Comparison of ENCODE assay signal across 17 cellular contexts in the genomic region with DNA sequence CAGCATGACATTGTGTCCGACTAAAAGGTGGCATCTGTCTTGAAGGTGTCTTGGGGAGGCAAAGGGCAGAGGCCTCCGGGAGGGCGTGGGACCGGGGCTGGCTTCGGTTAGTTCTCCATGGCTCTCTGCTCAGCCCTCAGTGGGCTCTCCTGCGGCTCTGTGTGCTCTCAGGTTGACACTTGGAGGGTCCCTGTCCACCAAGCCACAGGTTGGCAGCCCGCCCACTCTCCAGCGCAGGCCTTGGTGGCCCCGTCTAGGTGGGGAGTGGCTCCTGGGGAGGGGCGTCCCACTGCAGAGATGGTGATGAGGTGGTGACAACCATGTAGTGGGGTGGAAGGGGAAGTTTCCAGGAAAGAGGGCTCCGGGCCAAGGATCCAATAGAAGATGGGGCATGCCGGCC. TPM values are rescaled to one million over a fixed set of nuclear protein-coding genes. Genes with fewer than 3 reads are reported as not detected.
A peak's percentile ranks its signal among the peaks of the same experiment; 100 is the strongest.
DNase-seq lines count a peak whose midpoint lies in the region; ATAC-seq and TF ChIP-seq lines count a peak whose summit lies in the region.
"Had no signal": no experiment of that assay in that cellular context is flagged by ENCODE, and none has a peak within 500 bp of the region (broad histone marks: within the 10 kb centered on the region; RNA-seq: fewer than 3 reads in every experiment).

No MANE protein-coding gene starts in this region.

- no peaks in the 10 kb centered on the region for H3F3A ChIP-seq in GM23338 (replicated peaks; ENCODE audit: low read depth)

- H4K20me1 ChIP-seq in osteoblast (ENCODE audit: insufficient read depth, low read length): no peaks in the 10 kb centered on the region
- H4K20me1 ChIP-seq in GM23338 (replicated peaks; ENCODE audit: insufficient read depth): no peaks in the 10 kb centered on the region

- H2AFZ ChIP-seq in osteoblast (ENCODE audit: low read length): no peak overlapping the region
- no peak overlapping the region for H2AFZ ChIP-seq in GM23338

- H3K27ac Mint-ChIP-seq in activated CD8-positive, alpha-beta memory T cell treated with anti-CD3 and anti-CD28 coated beads, Interleukin-2, amount 10 ng/mL, durations not matched to agents 7 days and 5 days: peak overlapping the region; percentile 29
- H3K27ac Mint-ChIP-seq in memory B cell (peak overlapping the region; percentile 30), GM23338 (no peak overlapping the region)

- TF ChIP-seq CTCF in RWPE2 (IDR thresholded peaks at IDR 0.05; ENCODE audit: poor library complexity, severe bottlenecking) (no peak), osteoblast (IDR thresholded peaks at IDR 0.05; ENCODE audit: extremely low read depth, low read depth, low read length) (no peak), GM23338 (conservative IDR thresholded peaks at IDR 0.05; ENCODE audit: low read depth in 2 of 2) (no peak)

- H3K36me3 Mint-ChIP-seq in activated CD8-positive, alpha-beta memory T cell treated with anti-CD3 and anti-CD28 coated beads, Interleukin-2, amount 10 ng/mL, durations not matched to agents 7 days and 5 days: peaks cover 28% of the 10 kb centered on the region
- H3K36me3 Mint-ChIP-seq in memory B cell (peaks cover 18% of the 10 kb centered on the region), GM23338 (ENCODE audit: low read depth) (peaks cover 18% of the 10 kb centered on the region)

- H3K4me2 ChIP-seq in osteoblast (ENCODE audit: insufficient read depth, low read length): no peak overlapping the region
- no peak overlapping the region for H3K4me2 ChIP-seq in GM23338

- CTCF ChIA-PET in activated CD8-positive, alpha-beta memory T cell treated with anti-CD3 and anti-CD28 coated beads, Interleukin-2, amount 10 ng/mL, durations not matched to agents 7 days and 5 days (lab: Charles Lee): interaction anchor here (3.7 to 27.4 kb wide), 3 partner anchors 17 to 76 kb away, joined by 15 to 559 read pairs (median 210); no protein-coding TSS in a partner anchor

- H3K79me2 ChIP-seq in osteoblast (ENCODE audit: insufficient read depth, low read length) (no peaks in the 10 kb centered on the region), GM23338 (replicated peaks; ENCODE audit: insufficient read depth) (no peaks in the 10 kb centered on the region)

- no peak for ATAC-seq in RWPE2 (ENCODE audit: low read depth)
- ATAC-seq in activated CD8-positive, alpha-beta memory T cell treated with anti-CD3 and anti-CD28 coated beads, Interleukin-2, amount 10 ng/mL, durations not matched to agents 7 days and 5 days: no peak
- ATAC-seq in memory B cell (ENCODE audit: low read depth): no peak
- no peak for ATAC-seq in GM23338
- ATAC-seq: K562 had no signal

- peaks cover 9% of the 10 kb centered on the region for H3K9me3 Mint-ChIP-seq in activated CD8-positive, alpha-beta memory T cell treated with anti-CD3 and anti-CD28 coated beads, Interleukin-2, amount 10 ng/mL, durations not matched to agents 7 days and 5 days (ENCODE audit: low read depth)
- H3K9me3 Mint-ChIP-seq in memory B cell (peaks cover 8% of the 10 kb centered on the region), GM23338 (peaks cover 11% of the 10 kb centered on the region)

- no peaks in the 10 kb centered on the region for H3K9me2 ChIP-seq in GM23338 (ENCODE audit: insufficient read depth)

- H3K4me3 ChIP-seq in RWPE2 (ENCODE audit: severe bottlenecking): no peak overlapping the region
- H3K4me3 ChIP-seq in osteoblast (ENCODE audit: insufficient read depth, low read length): no peak overlapping the region
- H3K4me3 ChIP-seq in GM23338: no peak overlapping the region
- H3K4me3 ChIP-seq: K562 had no signal

- DNase-seq in RWPE2 (ENCODE audit: low spot score) (peak; percentile 49), memory B cell (ENCODE audit: low spot score in 2 of 2) (no peak), osteoblast (ENCODE audit: insufficient read length, low spot score, missing footprints) (peak; percentile 69), NCI-H2196 treated with DMSO at 0.1 percent for 48 hours (lab: John Stamatoyannopoulos, UW; ENCODE audit: unreplicated experiment) (no peak), NCI-H526 treated with DMSO at 0.1 percent for 48 hours (lab: John Stamatoyannopoulos, UW) (no peak), GM23338 (ENCODE audit: low spot score) (no peak)
- DNase-seq in activated CD8-positive, alpha-beta memory T cell treated with anti-CD3 and anti-CD28 coated beads, Interleukin-2, amount 10 ng/mL, durations not matched to agents 7 days and 5 days: no peak
- DNase-seq: AML-193, DMS79, NCI-H1105, NCI-H1694, NCI-H2081 treated with DMSO at 0.1 percent for 48 hours, NCI-H510A, NCI-H774, SHP77 had no signal

- H3K4me3 Mint-ChIP-seq in activated CD8-positive, alpha-beta memory T cell treated with anti-CD3 and anti-CD28 coated beads, Interleukin-2, amount 10 ng/mL, durations not matched to agents 7 days and 5 days: no peak overlapping the region
- H3K4me3 Mint-ChIP-seq in memory B cell (no peak overlapping the region), GM23338 (no peak overlapping the region)

- H3K27me3 Mint-ChIP-seq in activated CD8-positive, alpha-beta memory T cell treated with anti-CD3 and anti-CD28 coated beads, Interleukin-2, amount 10 ng/mL, durations not matched to agents 7 days and 5 days: no peaks in the 10 kb centered on the region
- no peaks in the 10 kb centered on the region for H3K27me3 Mint-ChIP-seq in memory B cell
- peaks cover 20% of the 10 kb centered on the region for H3K27me3 Mint-ChIP-seq in GM23338 (ENCODE audit: insufficient read depth, low read depth, poor library complexity)

- peaks cover 45% of the 10 kb centered on the region for H3K4me1 Mint-ChIP-seq in activated CD8-positive, alpha-beta memory T cell treated with anti-CD3 and anti-CD28 coated beads, Interleukin-2, amount 10 ng/mL, durations not matched to agents 7 days and 5 days
- H3K4me1 Mint-ChIP-seq in memory B cell: peaks cover 25% of the 10 kb centered on the region
- no peaks in the 10 kb centered on the region for H3K4me1 Mint-ChIP-seq in GM23338

- no peak overlapping the region for H3K27ac ChIP-seq in RWPE2 (ENCODE audit: poor library complexity, severe bottlenecking)
- H3K27ac ChIP-seq in osteoblast (ENCODE audit: low read depth, low read length): no peak overlapping the region
- H3K27ac ChIP-seq in GM23338 (ENCODE audit: low read depth): no peak overlapping the region
- H3K27ac ChIP-seq: C4-2B had no signal

- H3K9me3 ChIP-seq in RWPE2 (ENCODE audit: severe bottlenecking) (no peaks in the 10 kb centered on the region), osteoblast (ENCODE audit: low read depth, low read length) (no peaks in the 10 kb centered on the region)

- H3K4me1 ChIP-seq in RWPE2 (ENCODE audit: insufficient read depth, poor library complexity, severe bottlenecking): no peaks in the 10 kb centered on the region
- no peaks in the 10 kb centered on the region for H3K4me1 ChIP-seq in osteoblast (ENCODE audit: insufficient read depth, low read length)
- H3K4me1 ChIP-seq in GM23338 (ENCODE audit: insufficient read depth): no peaks in the 10 kb centered on the region

- H3K36me3 ChIP-seq in RWPE2 (ENCODE audit: low read depth) (no peaks in the 10 kb centered on the region), osteoblast (ENCODE audit: insufficient read depth, low read length) (no peaks in the 10 kb centered on the region), GM23338 (ENCODE audit: insufficient read depth) (no peaks in the 10 kb centered on the region)

- H3K27me3 ChIP-seq in RWPE2 (ENCODE audit: insufficient read depth, poor library complexity, severe bottlenecking): no peaks in the 10 kb centered on the region
- peaks cover 17% of the 10 kb centered on the region for H3K27me3 ChIP-seq in osteoblast (ENCODE audit: insufficient read depth, low read length)
- H3K27me3 ChIP-seq in GM23338 (ENCODE audit: insufficient read depth): no peaks in the 10 kb centered on the region

TF ChIP-seq in GM23338, 12 proteins besides CTCF, POLR2A, EP300 and RAD21 (continues in another document):
- TF ChIP-seq EZH2phosphoT487 (IDR thresholded peaks at IDR 0.05; ENCODE audit: unreplicated experiment) (no peak), CREB1 (CRISPR knock-in tag; IDR thresholded peaks at IDR 0.05; ENCODE audit: low read depth) (no peak), ZNF114 (CRISPR knock-in tag; IDR thresholded peaks at IDR 0.05) (no peak), NANOG (IDR thresholded peaks at IDR 0.05; ENCODE audit: borderline replicate concordance) (no peak), EZH2 (IDR thresholded peaks at IDR 0.05; ENCODE audit: low read depth, unreplicated experiment) (no peak), ZNF331 (CRISPR knock-in tag; IDR thresholded peaks at IDR 0.05; ENCODE audit: low read depth) (no peak), JUNB (IDR thresholded peaks at IDR 0.05; ENCODE audit: unreplicated experiment) (no peak), POLR2AphosphoS5 (IDR thresholded peaks at IDR 0.05; ENCODE audit: low read depth) (no peak)

RNA-seq across cellular contexts. Expression of gene ADGRG5, which starts 31.6 kb away (rescaled TPM):
- 10 to 100 TPM; 34.4 to 47.9 TPM for total RNA-seq in activated CD8-positive, alpha-beta memory T cell treated with anti-CD3 and anti-CD28 coated beads, Interleukin-2, amount 10 ng/mL, durations not matched to agents 7 days and 5 days
- total RNA-seq in osteoblast: not detected in 2 replicates
- total RNA-seq in GM23338 (2014; rRNA removed; shearing (Covaris generic)): 5.5 and 11.1 TPM in 2 replicates
- 2.2 and 2.6 TPM in 2 replicates for polyA plus RNA-seq in GM23338 (2016; fragmentation: Nextera tagmentation; extraction: Ambion mirVana)

RNA-seq across cellular contexts. Expression of gene CCDC102A, which starts 37.7 kb away (rescaled TPM):
- total RNA-seq in activated CD8-positive, alpha-beta memory T cell treated with anti-CD3 and anti-CD28 coated beads, Interleukin-2, amount 10 ng/mL, durations not matched to agents 7 days and 5 days: 10 to 100 TPM; 19.7 to 20.2 TPM
- total RNA-seq in osteoblast: 9.8 and 10.6 TPM in 2 replicates
- total RNA-seq in GM23338 (2014; rRNA removed; shearing (Covaris generic)): 4.7 and 5.2 TPM in 2 replicates
- 2.0 and 3.2 TPM in 2 replicates for polyA plus RNA-seq in GM23338 (2016; fragmentation: Nextera tagmentation; extraction: Ambion mirVana)

RNA-seq across cellular contexts. Expression of gene ADGRG1, which starts 54.3 kb away (rescaled TPM):
- total RNA-seq in activated CD8-positive, alpha-beta memory T cell treated with anti-CD3 and anti-CD28 coated beads, Interleukin-2, amount 10 ng/mL, durations not matched to agents 7 days and 5 days: 10 to 100 TPM in 1 of 2 experiments, 1 to 10 TPM in 1; 7.3 to 19.9 TPM
- total RNA-seq in osteoblast: 0.29 and 0.72 TPM in 2 replicates
- total RNA-seq in GM23338 (2014; rRNA removed; shearing (Covaris generic)): 0.12 and 0.14 TPM in 2 replicates
- 0.09 and 0.47 TPM in 2 replicates for polyA plus RNA-seq in GM23338 (2016; fragmentation: Nextera tagmentation; extraction: Ambion mirVana)

Comparison
In these comparisons a context has a peak if more than half of its experiments do, and no peak if none do; other contexts are left out.
1. DNase-seq: peak in RWPE2 (single experiment) and osteoblast (single experiment); none in activated CD8-positive, alpha-beta memory T cell treated with anti-CD3 and anti-CD28 coated beads, Interleukin-2, amount 10 ng/mL, durations not matched to agents 7 days and 5 days (single experiment), memory B cell (0 of 2), NCI-H2196 treated with DMSO at 0.1 percent for 48 hours (single experiment), NCI-H526 treated with DMSO at 0.1 percent for 48 hours (single experiment) and GM23338 (single experiment).